ENCODE assay signal across 20 cellular contexts in genomic region chr21:17673261-17674020, GRCh38.
DNase-seq lines count a peak whose midpoint lies in the region; ATAC-seq, FAIRE-seq and TF ChIP-seq lines count a peak whose summit lies in the region.
"Had no signal": no experiment of that assay in that cellular context is flagged by ENCODE, and none has a peak within 500 bp of the region (broad histone marks: within the 10 kb centered on the region; RNA-seq: fewer than 3 reads in every experiment).

No MANE protein-coding gene starts in this region.

- no peak for FAIRE-seq in astrocyte (lab: Jason Lieb, UNC)

- no peak for TF ChIP-seq CTCF in GM23338 (conservative IDR thresholded peaks at IDR 0.05; ENCODE audit: low read depth in 2 of 2)
- TF ChIP-seq CTCF in astrocyte (IDR thresholded peaks at IDR 0.05; ENCODE audit: insufficient read depth, low read depth, low read length) = no peak
- no peak for TF ChIP-seq CTCF in fibroblast of the aortic adventitia (IDR thresholded peaks at IDR 0.05; ENCODE audit: insufficient read depth, low read length)
- TF ChIP-seq CTCF in retinal pigment epithelial cell (conservative IDR thresholded peaks at IDR 0.05; ENCODE audit: low read depth, low read length) = no peak
- TF ChIP-seq CTCF in colonic mucosa (IDR thresholded peaks at IDR 0.05) = no peak

- POLR2A ChIA-PET in activated CD4-positive, alpha-beta memory T cell treated with anti-CD3 and anti-CD28 coated beads for 36 hours (lab: Charles Lee) = no interaction called here

- H3K9ac ChIP-seq in astrocyte (ENCODE audit: low read length) (no peak overlapping the region), colonic mucosa (ENCODE audit: low read depth in 2 of 2, low read length in 2 of 2) (no peak overlapping the region)
- H3K9ac ChIP-seq: BLaER1 had no signal

- H3K4me3 Mint-ChIP-seq in GM23338 (no peak overlapping the region), astrocyte (ENCODE audit: unreplicated experiment) (no peak overlapping the region)
- no peak overlapping the region for H3K4me3 Mint-ChIP-seq in activated CD4-positive, alpha-beta memory T cell treated with anti-CD3 and anti-CD28 coated beads for 36 hours
- H3K4me3 Mint-ChIP-seq: activated T-helper 17 cell treated with anti-CD3 and anti-CD28 coated beads, Interleukin-2, amount 50 U/mL, for 72 hours; neural crest cell had no signal

- H4K20me1 ChIP-seq in GM23338 (replicated peaks; ENCODE audit: insufficient read depth) = no peaks in the 10 kb centered on the region
- no peaks in the 10 kb centered on the region for H4K20me1 ChIP-seq in astrocyte (ENCODE audit: insufficient read depth, low read length)
- H4K20me1 ChIP-seq: BLaER1 had no signal

- intact Hi-C loops in activated CD4-positive, alpha-beta memory T cell treated with anti-CD3 and anti-CD28 coated beads for 36 hours (cut with micrococcal nuclease) = no loop called here
- intact Hi-C loops in colonic mucosa (cut with DNase I) = no loop called here

- DNase-seq in GM23338 (ENCODE audit: low spot score) (peak; percentile 58), astrocyte (ENCODE audit: low read depth) (peak; percentile 38), fibroblast of the aortic adventitia (ENCODE audit: low read depth) (peak; percentile 63), retinal pigment epithelial cell (ENCODE audit: low read depth) (peak; percentile 28), colonic mucosa (no peak)
- DNase-seq in activated CD4-positive, alpha-beta memory T cell treated with anti-CD3 and anti-CD28 coated beads for 36 hours = no peak
- DNase-seq in stimulated activated CD4-positive, alpha-beta T cell treated with anti-CD3 and anti-CD28 coated beads, Interleukin-1b, Interleukin-23, amount 100 ng/mL, for 48 hours = no peak
- DNase-seq: activated CD8-positive, alpha-beta memory T cell treated with anti-CD3 and anti-CD28 coated beads for 24 hours; dermis blood vessel endothelial cell; GOT3; lower lobe of right lung; NCI-H1048; NK-92 treated with Interleukin-12 subunit alpha and Interleukin-12 subunit beta, amount 100 ng/mL, for 24 hours; right lobe of liver; upper lobe of left lung had no signal

- no peaks in the 10 kb centered on the region for H3K9me3 ChIP-seq in astrocyte (ENCODE audit: insufficient read depth, low read depth, low read length)
- H3K9me3 ChIP-seq in colonic mucosa = no peaks in the 10 kb centered on the region
- H3K9me3 ChIP-seq: BLaER1, lower lobe of right lung, right lobe of liver, upper lobe of left lung had no signal

- H3K36me3 ChIP-seq in GM23338 (ENCODE audit: insufficient read depth) (no peaks in the 10 kb centered on the region), astrocyte (ENCODE audit: insufficient read depth, low read length) (no peaks in the 10 kb centered on the region), colonic mucosa (no peaks in the 10 kb centered on the region)
- H3K36me3 ChIP-seq: BLaER1, lower lobe of right lung, right lobe of liver, upper lobe of left lung had no signal

- H3K4me1 ChIP-seq in GM23338 (ENCODE audit: insufficient read depth) = peaks cover 8% of the 10 kb centered on the region; the same call in 1 of the 2 replicates
- H3K4me1 ChIP-seq in astrocyte (ENCODE audit: insufficient read depth, low read length) = no peaks in the 10 kb centered on the region
- H3K4me1 ChIP-seq in colonic mucosa = no peaks in the 10 kb centered on the region
- H3K4me1 ChIP-seq: BLaER1, lower lobe of right lung, right lobe of liver, upper lobe of left lung had no signal

- ATAC-seq in GM23338 (no peak), HG03469 (IDR thresholded peaks at IDR 0.05; ENCODE audit: unreplicated experiment) (no peak)
- ATAC-seq: activated T-helper 17 cell treated with anti-CD3 and anti-CD28 coated beads, Interleukin-2, amount 50 U/mL, for 72 hours; lower lobe of right lung; right lobe of liver; SK-N-SH treated with all-trans-retinoic acid at 6 μM for 48 hours had no signal

- H3K9me3 Mint-ChIP-seq in GM23338 (no peaks in the 10 kb centered on the region; the same call in 2 of the 3 replicates), astrocyte (ENCODE audit: unreplicated experiment) (peaks cover 2% of the 10 kb centered on the region)
- H3K9me3 Mint-ChIP-seq in activated CD4-positive, alpha-beta memory T cell treated with anti-CD3 and anti-CD28 coated beads for 36 hours = no peaks in the 10 kb centered on the region
- H3K9me3 Mint-ChIP-seq: activated T-helper 17 cell treated with anti-CD3 and anti-CD28 coated beads, Interleukin-2, amount 50 U/mL, for 72 hours; neural crest cell had no signal

- H3K27me3 Mint-ChIP-seq in GM23338 (ENCODE audit: insufficient read depth, low read depth, poor library complexity) (peaks cover 5% of the 10 kb centered on the region), astrocyte (ENCODE audit: low read depth, unreplicated experiment) (peaks cover 1% of the 10 kb centered on the region)
- peaks cover 2% of the 10 kb centered on the region for H3K27me3 Mint-ChIP-seq in activated CD4-positive, alpha-beta memory T cell treated with anti-CD3 and anti-CD28 coated beads for 36 hours

- H3K27ac Mint-ChIP-seq in GM23338 (no peak overlapping the region), astrocyte (ENCODE audit: unreplicated experiment) (no peak overlapping the region)
- H3K27ac Mint-ChIP-seq in activated CD4-positive, alpha-beta memory T cell treated with anti-CD3 and anti-CD28 coated beads for 36 hours = no peak overlapping the region
- H3K27ac Mint-ChIP-seq: activated T-helper 17 cell treated with anti-CD3 and anti-CD28 coated beads, Interleukin-2, amount 50 U/mL, for 72 hours had no signal

- H3K4me3 ChIP-seq in GM23338 (no peak overlapping the region), astrocyte (ENCODE audit: insufficient read depth, low read depth, low read length) (no peak overlapping the region), fibroblast of the aortic adventitia (ENCODE audit: low read depth, low read length) (no peak overlapping the region), retinal pigment epithelial cell (ENCODE audit: low read length) (no peak overlapping the region), colonic mucosa (no peak overlapping the region)
- H3K4me3 ChIP-seq: BLaER1, lower lobe of right lung, right lobe of liver, upper lobe of left lung had no signal

- H3K4me1 Mint-ChIP-seq in GM23338 = peaks cover 9% of the 10 kb centered on the region
- H3K4me1 Mint-ChIP-seq in astrocyte (ENCODE audit: low read depth, unreplicated experiment) = peaks cover 12% of the 10 kb centered on the region
- H3K4me1 Mint-ChIP-seq in activated CD4-positive, alpha-beta memory T cell treated with anti-CD3 and anti-CD28 coated beads for 36 hours (ENCODE audit: low read depth) = no peaks in the 10 kb centered on the region
- H3K4me1 Mint-ChIP-seq: activated T-helper 17 cell treated with anti-CD3 and anti-CD28 coated beads, Interleukin-2, amount 50 U/mL, for 72 hours had no signal

- H3K36me3 Mint-ChIP-seq in GM23338 (ENCODE audit: low read depth) (no peaks in the 10 kb centered on the region), astrocyte (ENCODE audit: low read depth, unreplicated experiment) (no peaks in the 10 kb centered on the region)
- H3K36me3 Mint-ChIP-seq in activated CD4-positive, alpha-beta memory T cell treated with anti-CD3 and anti-CD28 coated beads for 36 hours = no peaks in the 10 kb centered on the region

- CTCF ChIA-PET in activated CD4-positive, alpha-beta memory T cell treated with anti-CD3 and anti-CD28 coated beads for 36 hours (lab: Charles Lee) = interaction anchor here (1.3 to 1.8 kb wide), 2 partner anchors 252 to 257 kb away, joined by 3 to 10 read pairs; no protein-coding TSS in a partner anchor

- no peak overlapping the region for H3K27ac ChIP-seq in GM23338 (ENCODE audit: low read depth)
- H3K27ac ChIP-seq in astrocyte (ENCODE audit: low read depth, low read length) = no peak overlapping the region
- no peak overlapping the region for H3K27ac ChIP-seq in colonic mucosa
- H3K27ac ChIP-seq: BLaER1, lower lobe of right lung, right lobe of liver, upper lobe of left lung had no signal

- H3K79me2 ChIP-seq in GM23338 (replicated peaks; ENCODE audit: insufficient read depth) = no peaks in the 10 kb centered on the region
- no peaks in the 10 kb centered on the region for H3K79me2 ChIP-seq in astrocyte (ENCODE audit: insufficient read depth, low read length)

- H3K4me2 ChIP-seq in GM23338 = no peak overlapping the region
- H3K4me2 ChIP-seq in astrocyte (ENCODE audit: low read length) = no peak overlapping the region
- H3K4me2 ChIP-seq: BLaER1 had no signal

- H2AFZ ChIP-seq in GM23338 (peak overlapping the region; percentile 24), astrocyte (ENCODE audit: low read depth, low read length) (no peak overlapping the region)

- H3K27me3 ChIP-seq in GM23338 (ENCODE audit: insufficient read depth) (no peaks in the 10 kb centered on the region), astrocyte (ENCODE audit: insufficient read depth, low read length) (no peaks in the 10 kb centered on the region), colonic mucosa (no peaks in the 10 kb centered on the region)
- H3K27me3 ChIP-seq: BLaER1, right lobe of liver, upper lobe of left lung had no signal

- peaks cover 14% of the 10 kb centered on the region for H3K9me2 ChIP-seq in GM23338 (ENCODE audit: insufficient read depth)

- H3F3A ChIP-seq in GM23338 (replicated peaks; ENCODE audit: low read depth) = no peaks in the 10 kb centered on the region

TF ChIP-seq in GM23338, 12 proteins besides CTCF, POLR2A, EP300 and RAD21 (continues in another document):
- TF ChIP-seq ZNF114 (CRISPR knock-in tag; IDR thresholded peaks at IDR 0.05) (no peak), STAT1 (IDR thresholded peaks at IDR 0.05; ENCODE audit: unreplicated experiment) (no peak), CREB1 (CRISPR knock-in tag; IDR thresholded peaks at IDR 0.05; ENCODE audit: low read depth) (no peak), POLR2AphosphoS5 (IDR thresholded peaks at IDR 0.05; ENCODE audit: low read depth) (no peak), EZH2 (IDR thresholded peaks at IDR 0.05; ENCODE audit: low read depth, unreplicated experiment) (no peak), NANOG (IDR thresholded peaks at IDR 0.05; ENCODE audit: borderline replicate concordance) (no peak)

Comparison
In these comparisons a context has a peak if more than half of its experiments do, and no peak if none do; other contexts are left out.
1. DNase-seq: peak in GM23338 (single experiment), astrocyte (single experiment), fibroblast of the aortic adventitia (single experiment) and retinal pigment epithelial cell (single experiment); none in activated CD4-positive, alpha-beta memory T cell treated with anti-CD3 and anti-CD28 coated beads for 36 hours (single experiment), stimulated activated CD4-positive, alpha-beta T cell treated with anti-CD3 and anti-CD28 coated beads, Interleukin-1b, Interleukin-23, amount 100 ng/mL, for 48 hours (single experiment) and colonic mucosa (single experiment).